In the genomic region with DNA sequence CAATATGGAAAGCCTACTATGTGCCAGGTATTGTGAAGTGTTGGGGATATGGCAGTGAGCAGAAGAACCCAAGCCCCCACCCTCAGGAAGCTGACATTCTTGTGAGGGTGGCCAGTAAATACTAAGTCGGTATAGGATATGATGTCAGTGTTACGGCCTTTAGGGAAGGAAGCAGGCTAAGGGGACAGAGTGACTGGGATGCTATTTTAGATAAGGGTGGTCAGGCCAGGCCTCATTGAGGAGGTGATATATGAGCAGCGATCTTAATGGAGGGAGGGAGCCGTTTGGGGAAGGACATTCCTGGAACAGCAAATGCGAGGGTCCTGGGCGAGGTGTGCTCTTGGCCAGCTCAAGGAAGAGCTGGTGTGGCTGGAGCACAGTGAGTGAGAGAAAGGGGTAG, we compare ENCODE assay signal across 13 cellular contexts. TPM values are rescaled to one million over a fixed set of nuclear protein-coding genes. Genes with fewer than 3 reads are reported as not detected.
DNase-seq lines count a peak whose midpoint lies in the region; ATAC-seq and TF ChIP-seq lines count a peak whose summit lies in the region.
"Had no signal": no experiment of that assay in that cellular context is flagged by ENCODE, and none has a peak within 500 bp of the region (broad histone marks: within the 10 kb centered on the region; RNA-seq: fewer than 3 reads in every experiment).

No MANE protein-coding gene starts in this region.

- no peak overlapping the region for H2AFZ ChIP-seq in Loucy (ENCODE audit: low read length)
- H2AFZ ChIP-seq in parathyroid adenoma, result no peak overlapping the region

- H3K36me3 ChIP-seq in Loucy (ENCODE audit: insufficient read depth, low read length), result no peaks in the 10 kb centered on the region; the same call in 1 of the 2 replicates
- no peaks in the 10 kb centered on the region for H3K36me3 ChIP-seq in colonic mucosa
- no peaks in the 10 kb centered on the region for H3K36me3 ChIP-seq in parathyroid adenoma (ENCODE audit: control insufficient read depth, insufficient read depth, low read length)
- H3K36me3 ChIP-seq in WERI-Rb-1, result peaks cover 42% of the 10 kb centered on the region

- no peaks in the 10 kb centered on the region for H3F3A ChIP-seq in Loucy (ENCODE audit: low read depth)

- no peak for ATAC-seq in GM19324 (IDR thresholded peaks at IDR 0.05; ENCODE audit: low FRiP score, unreplicated experiment)
- no peak for ATAC-seq in GM19455 (IDR thresholded peaks at IDR 0.05; ENCODE audit: unreplicated experiment)
- ATAC-seq: left lobe of liver had no signal

- no peaks in the 10 kb centered on the region for H3K9me3 Mint-ChIP-seq in T-helper 1 cell treated with Interleukin-12 subunit alpha and Interleukin-12 subunit beta and Interleukin-4 antibody, amounts not matched to agents 30 μg/mL and 1 μg/mL, for 36 hours
- H3K9me3 Mint-ChIP-seq: activated naive CD4-positive, alpha-beta T cell treated with anti-CD3 and anti-CD28 coated beads for 36 hours had no signal

- peak overlapping the region; percentile 48 for H3K9ac ChIP-seq in Loucy (ENCODE audit: low read depth, low read length, poor library complexity, severe bottlenecking)
- H3K9ac ChIP-seq in colonic mucosa (ENCODE audit: low read depth in 2 of 2, low read length in 2 of 2), result no peak overlapping the region
- H3K9ac ChIP-seq in parathyroid adenoma, result no peak overlapping the region

- H3K27ac Mint-ChIP-seq in T-helper 1 cell treated with Interleukin-12 subunit alpha and Interleukin-12 subunit beta and Interleukin-4 antibody, amounts not matched to agents 30 μg/mL and 1 μg/mL, for 36 hours, result no peak overlapping the region
- H3K27ac Mint-ChIP-seq: activated naive CD4-positive, alpha-beta T cell treated with anti-CD3 and anti-CD28 coated beads for 36 hours had no signal

- H3K27ac ChIP-seq in colonic mucosa, result peak overlapping the region; percentile 27
- no peak overlapping the region for H3K27ac ChIP-seq in parathyroid adenoma
- H3K27ac ChIP-seq in WERI-Rb-1, result no peak overlapping the region

- TF ChIP-seq CTCF in Loucy (conservative IDR thresholded peaks at IDR 0.05; ENCODE audit: low read length) (no peak), colonic mucosa (IDR thresholded peaks at IDR 0.05) (no peak), parathyroid adenoma (IDR thresholded peaks at IDR 0.05) (no peak), WERI-Rb-1 (IDR thresholded peaks at IDR 0.05; ENCODE audit: low read depth, low read length) (no peak)

- H3K9me3 ChIP-seq in Loucy (ENCODE audit: insufficient read depth, low read depth, low read length), result no peaks in the 10 kb centered on the region
- H3K9me3 ChIP-seq in colonic mucosa, result no peaks in the 10 kb centered on the region
- H3K9me3 ChIP-seq in parathyroid adenoma (ENCODE audit: control insufficient read depth, low read length), result no peaks in the 10 kb centered on the region
- peaks cover 4% of the 10 kb centered on the region for H3K9me3 ChIP-seq in WERI-Rb-1 (ENCODE audit: severe bottlenecking)
- H3K9me3 ChIP-seq: Peyer's patch had no signal

- no peaks in the 10 kb centered on the region for H3K27me3 Mint-ChIP-seq in T-helper 1 cell treated with Interleukin-12 subunit alpha and Interleukin-12 subunit beta and Interleukin-4 antibody, amounts not matched to agents 30 μg/mL and 1 μg/mL, for 36 hours (ENCODE audit: low read depth)

- H3K4me2 ChIP-seq in Loucy (ENCODE audit: low read depth, low read length, poor library complexity, severe bottlenecking) (peak overlapping the region; percentile 59), parathyroid adenoma (ENCODE audit: low read length) (peak overlapping the region; percentile 35)

- H3K4me3 Mint-ChIP-seq in T-helper 1 cell treated with Interleukin-12 subunit alpha and Interleukin-12 subunit beta and Interleukin-4 antibody, amounts not matched to agents 30 μg/mL and 1 μg/mL, for 36 hours, result peak overlapping the region; percentile 9

- H3K79me2 ChIP-seq in Loucy (ENCODE audit: insufficient read depth, low read length), result peaks cover 43% of the 10 kb centered on the region
- H3K79me2 ChIP-seq in parathyroid adenoma, result peaks cover 2% of the 10 kb centered on the region

- H3K4me3 ChIP-seq in Loucy (ENCODE audit: low read length, poor library complexity, severe bottlenecking) (peak overlapping the region; percentile 29), colonic mucosa (no peak overlapping the region), parathyroid adenoma (ENCODE audit: low read depth, low read length) (no peak overlapping the region), WERI-Rb-1 (ENCODE audit: low read depth, low read length) (no peak overlapping the region)
- H3K4me3 ChIP-seq: Peyer's patch had no signal

- peaks cover 18% of the 10 kb centered on the region for H3K4me1 ChIP-seq in Loucy (ENCODE audit: insufficient read depth, low read length, poor library complexity, severe bottlenecking)
- no peaks in the 10 kb centered on the region for H3K4me1 ChIP-seq in colonic mucosa
- H3K4me1 ChIP-seq in parathyroid adenoma, result peaks cover 4% of the 10 kb centered on the region

- intact Hi-C loops in colonic mucosa (cut with DNase I), result no loop called here

- DNase-seq in T-helper 1 cell, result no peak
- DNase-seq in colonic mucosa, result no peak
- no peak for DNase-seq in WERI-Rb-1
- DNase-seq: activated CD4-positive, CD25-positive, alpha-beta regulatory T cell treated with anti-CD3 and anti-CD28 coated beads, Interleukin-2, amount 50 U/mL, for 72 hours; activated naive CD4-positive, alpha-beta T cell treated with anti-CD3 and anti-CD28 coated beads for 36 hours; Peyer's patch; stimulated activated CD4-positive, alpha-beta T cell treated with anti-CD3 and anti-CD28 coated beads, Interleukin-4, amount 100 ng/mL, for 24 hours had no signal

- H3K4me1 Mint-ChIP-seq in T-helper 1 cell treated with Interleukin-12 subunit alpha and Interleukin-12 subunit beta and Interleukin-4 antibody, amounts not matched to agents 30 μg/mL and 1 μg/mL, for 36 hours (ENCODE audit: low read depth), result peaks cover 18% of the 10 kb centered on the region

- H3K36me3 Mint-ChIP-seq in T-helper 1 cell treated with Interleukin-12 subunit alpha and Interleukin-12 subunit beta and Interleukin-4 antibody, amounts not matched to agents 30 μg/mL and 1 μg/mL, for 36 hours (ENCODE audit: low read depth), result peaks cover 8% of the 10 kb centered on the region

- H3K9me2 ChIP-seq in Loucy (replicated peaks; ENCODE audit: low read depth, low read length), result no peaks in the 10 kb centered on the region

- H4K20me1 ChIP-seq in Loucy (ENCODE audit: insufficient read depth, low read length, poor library complexity, severe bottlenecking), result no peaks in the 10 kb centered on the region

- H3K27me3 ChIP-seq in Loucy (ENCODE audit: insufficient read depth, low read length, poor library complexity, severe bottlenecking) (no peaks in the 10 kb centered on the region), colonic mucosa (no peaks in the 10 kb centered on the region), parathyroid adenoma (ENCODE audit: control insufficient read depth, insufficient read depth, low read length) (no peaks in the 10 kb centered on the region), WERI-Rb-1 (ENCODE audit: insufficient read depth, low read depth, severe bottlenecking) (peaks cover 10% of the 10 kb centered on the region)
- H3K27me3 ChIP-seq: Peyer's patch had no signal

RNA-seq across cellular contexts. Expression of a gene that starts 2.0 kb away (rescaled TPM):
- 10 to 100 TPM; 86.3 to 96.9 TPM for total RNA-seq in colonic mucosa

RNA-seq across cellular contexts. Expression of a gene that starts 6.5 kb away (rescaled TPM):
- 10 to 100 TPM; 63.0 to 83.0 TPM for total RNA-seq in colonic mucosa

RNA-seq across cellular contexts. Expression of a gene that starts 13.4 kb away (rescaled TPM):
- total RNA-seq in colonic mucosa, result 10 to 100 TPM; 41.9 to 60.1 TPM

RNA-seq across cellular contexts. Expression of a gene that starts 19.2 kb away (rescaled TPM):
- total RNA-seq in colonic mucosa, result 10 to 100 TPM; 33.2 to 54.5 TPM

RNA-seq across cellular contexts. Expression of a gene that starts 21.4 kb away (rescaled TPM):
- 10 to 100 TPM; 19.1 to 29.2 TPM for total RNA-seq in colonic mucosa
